In genomic region chr4:93710101-93710846, GRCh38 we compare ENCODE assay signal across 10 cellular contexts.
DNase-seq lines count a peak whose midpoint lies in the region; ATAC-seq lines count a peak whose summit lies in the region.
"Had no signal": no experiment of that assay in that cellular context is flagged by ENCODE, and none has a peak within 500 bp of the region (broad histone marks: within the 10 kb centered on the region; RNA-seq: fewer than 3 reads in every experiment).

No MANE protein-coding gene starts in this region.

- no peaks in the 10 kb centered on the region for H3K4me1 Mint-ChIP-seq in stimulated activated naive B cell treated with anti-CD40 and anti-IgM and Interleukin-4, amounts not matched to agents 10 μg/mL and 1 μg/mL and 100 μg/mL, for 72 hours
- H3K4me1 Mint-ChIP-seq in activated CD8-positive, alpha-beta T cell treated with anti-CD3 and anti-CD28 coated beads, Interleukin-2, amount 10 ng/mL, durations not matched to agents 7 days and 5 days (ENCODE audit: low read depth), result no peaks in the 10 kb centered on the region

- CTCF ChIA-PET in activated CD8-positive, alpha-beta T cell treated with anti-CD3 and anti-CD28 coated beads, Interleukin-2, amount 10 ng/mL, durations not matched to agents 7 days and 5 days (lab: Charles Lee), result no interaction called here

- peak; percentile 49 for DNase-seq in DMS53 (lab: John Stamatoyannopoulos, UW)
- no peak for DNase-seq in DMS53 treated with DMSO at 0.1 percent for 48 hours (lab: John Stamatoyannopoulos, UW; ENCODE audit: unreplicated experiment)
- peak; percentile 6 for DNase-seq in UCSD-AML1 (lab: John Stamatoyannopoulos, UW; ENCODE audit: unreplicated experiment)
- no peak for DNase-seq in stimulated activated naive B cell treated with anti-CD40 and anti-IgM and Interleukin-4, amounts not matched to agents 10 μg/mL and 1 μg/mL and 100 μg/mL, for 72 hours
- DNase-seq in activated CD8-positive, alpha-beta memory T cell treated with anti-CD3 and anti-CD28 coated beads for 24 hours, result no peak
- no peak for DNase-seq in COLO668 (lab: John Stamatoyannopoulos, UW; ENCODE audit: unreplicated experiment)
- DNase-seq in activated CD8-positive, alpha-beta T cell treated with anti-CD3 and anti-CD28 coated beads, Interleukin-2, amount 10 ng/mL, durations not matched to agents 7 days and 5 days, result no peak
- DNase-seq: 8988T had no signal

- H3K9me3 Mint-ChIP-seq in stimulated activated naive B cell treated with anti-CD40 and anti-IgM and Interleukin-4, amounts not matched to agents 10 μg/mL and 1 μg/mL and 100 μg/mL, for 72 hours, result peaks cover 0 to 3% of the 10 kb centered on the region in 2 donors
- no peaks in the 10 kb centered on the region for H3K9me3 Mint-ChIP-seq in activated CD8-positive, alpha-beta T cell treated with anti-CD3 and anti-CD28 coated beads, Interleukin-2, amount 10 ng/mL, durations not matched to agents 7 days and 5 days (ENCODE audit: insufficient read depth)

- H3K27me3 Mint-ChIP-seq in stimulated activated naive B cell treated with anti-CD40 and anti-IgM and Interleukin-4, amounts not matched to agents 10 μg/mL and 1 μg/mL and 100 μg/mL, for 72 hours, result no peaks in the 10 kb centered on the region
- H3K27me3 Mint-ChIP-seq in activated CD8-positive, alpha-beta T cell treated with anti-CD3 and anti-CD28 coated beads, Interleukin-2, amount 10 ng/mL, durations not matched to agents 7 days and 5 days (ENCODE audit: low read depth), result no peaks in the 10 kb centered on the region

- no peaks in the 10 kb centered on the region for H3K36me3 Mint-ChIP-seq in stimulated activated naive B cell treated with anti-CD40 and anti-IgM and Interleukin-4, amounts not matched to agents 10 μg/mL and 1 μg/mL and 100 μg/mL, for 72 hours
- no peaks in the 10 kb centered on the region for H3K36me3 Mint-ChIP-seq in activated CD8-positive, alpha-beta T cell treated with anti-CD3 and anti-CD28 coated beads, Interleukin-2, amount 10 ng/mL, durations not matched to agents 7 days and 5 days (ENCODE audit: low read depth)

- no peak overlapping the region for H3K27ac Mint-ChIP-seq in stimulated activated naive B cell treated with anti-CD40 and anti-IgM and Interleukin-4, amounts not matched to agents 10 μg/mL and 1 μg/mL and 100 μg/mL, for 72 hours
- H3K27ac Mint-ChIP-seq in activated CD8-positive, alpha-beta T cell treated with anti-CD3 and anti-CD28 coated beads, Interleukin-2, amount 10 ng/mL, durations not matched to agents 7 days and 5 days, result no peak overlapping the region

- ATAC-seq in HG03060 (IDR thresholded peaks at IDR 0.05; ENCODE audit: low read depth, unreplicated experiment), result peak; percentile 54
- ATAC-seq in stimulated activated naive B cell treated with anti-CD40 and anti-IgM and Interleukin-4, amounts not matched to agents 10 μg/mL and 1 μg/mL and 100 μg/mL, for 72 hours (replicated peaks), result peak; percentile 45
- no peak for ATAC-seq in activated CD8-positive, alpha-beta T cell treated with anti-CD3 and anti-CD28 coated beads, Interleukin-2, amount 10 ng/mL, durations not matched to agents 7 days and 5 days
- ATAC-seq: Panc1 had no signal

- POLR2A ChIA-PET in activated CD8-positive, alpha-beta T cell treated with anti-CD3 and anti-CD28 coated beads, Interleukin-2, amount 10 ng/mL, durations not matched to agents 7 days and 5 days (lab: Charles Lee), result no interaction called here

- no peak overlapping the region for H3K4me3 Mint-ChIP-seq in stimulated activated naive B cell treated with anti-CD40 and anti-IgM and Interleukin-4, amounts not matched to agents 10 μg/mL and 1 μg/mL and 100 μg/mL, for 72 hours
- H3K4me3 Mint-ChIP-seq in activated CD8-positive, alpha-beta T cell treated with anti-CD3 and anti-CD28 coated beads, Interleukin-2, amount 10 ng/mL, durations not matched to agents 7 days and 5 days, result no peak overlapping the region

Comparison
In these comparisons a context has a peak if more than half of its experiments do, and no peak if none do; other contexts are left out.
1. DNase-seq: peak in DMS53 (single experiment) and UCSD-AML1 (single experiment); none in DMS53 treated with DMSO at 0.1 percent for 48 hours (single experiment), stimulated activated naive B cell treated with anti-CD40 and anti-IgM and Interleukin-4, amounts not matched to agents 10 μg/mL and 1 μg/mL and 100 μg/mL, for 72 hours (single experiment), activated CD8-positive, alpha-beta memory T cell treated with anti-CD3 and anti-CD28 coated beads for 24 hours (single experiment), COLO668 (single experiment) and activated CD8-positive, alpha-beta T cell treated with anti-CD3 and anti-CD28 coated beads, Interleukin-2, amount 10 ng/mL, durations not matched to agents 7 days and 5 days (single experiment).